8 cellular contexts compared by ENCODE assay signal in the genomic region with DNA sequence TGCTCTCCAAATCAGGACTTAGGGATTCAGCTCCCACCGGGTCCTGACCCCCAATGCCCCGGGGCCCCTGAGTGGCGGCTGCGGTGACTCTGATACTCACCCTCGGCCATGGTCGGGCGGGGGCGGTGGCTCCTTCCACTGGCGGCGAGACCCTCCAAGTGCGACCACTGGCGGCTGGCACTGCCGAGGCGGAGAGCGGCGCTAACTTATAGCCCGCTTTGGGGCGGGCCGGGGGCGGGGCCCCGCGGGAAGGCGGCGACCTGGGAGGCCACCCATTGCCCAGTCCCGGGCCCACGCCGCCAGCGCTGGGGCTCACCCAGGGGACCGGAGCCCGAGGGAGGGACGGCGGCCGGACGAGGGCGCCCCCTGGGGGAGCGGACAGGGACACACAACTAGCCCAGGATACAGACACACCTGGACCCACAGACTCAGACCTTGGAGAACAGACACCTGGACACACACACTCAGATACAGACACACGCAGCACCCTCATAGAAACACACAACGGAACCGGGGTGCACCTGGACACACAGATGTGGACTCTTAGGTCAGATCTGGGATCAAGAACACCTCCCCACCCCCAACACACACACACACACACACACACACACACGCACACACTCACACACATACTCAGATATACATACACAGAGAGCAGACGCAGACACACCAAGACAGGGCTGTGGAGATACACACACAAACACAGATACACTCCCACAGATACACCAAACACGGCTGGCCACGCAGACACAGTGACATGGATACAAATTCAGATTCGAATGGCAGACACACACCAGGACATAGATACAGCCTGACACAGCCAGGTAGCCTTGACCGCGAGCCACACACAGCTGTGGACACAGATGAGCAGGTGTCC. TPM values are rescaled to one million over a fixed set of nuclear protein-coding genes. Genes with fewer than 3 reads are reported as not detected.
A peak's percentile ranks its signal among the peaks of the same experiment; 100 is the strongest.
DNase-seq lines count a peak whose midpoint lies in the region; ATAC-seq and TF ChIP-seq lines count a peak whose summit lies in the region.

A gene (minus strand): TSS at position 182 of the 877 bp plus-strand sequence. CDS start 72 bp downstream, at position 110.

- H3K36me3 ChIP-seq in CD4-positive, CD25-positive, alpha-beta regulatory T cell (ENCODE audit: control insufficient read depth, insufficient read depth, low read length): no peaks in the 10 kb centered on the region
- no peaks in the 10 kb centered on the region for H3K36me3 ChIP-seq in breast epithelium

- H3K4me3 ChIP-seq in CD4-positive, CD25-positive, alpha-beta regulatory T cell (ENCODE audit: low read depth, low read length): no peak within 1 kb of the TSS
- peak within 1 kb of the TSS; percentile 39 to 60 (median 40) for H3K4me3 ChIP-seq in breast epithelium

- peak in 2 of 3 donors; percentile 18 to 43 for DNase-seq in CD4-positive, CD25-positive, alpha-beta regulatory T cell
- DNase-seq in LHCN-M2 (ENCODE audit: low read depth) (peak; percentile 46), T-helper 17 cell (peak; percentile 18 to 39 (median 22)), breast epithelium (ENCODE audit: low spot score in 2 of 2) (no peak), iPS-NIHi7 (ENCODE audit: extremely low spot score) (peak; percentile 81), KG1 (lab: John Stamatoyannopoulos, UW) (no peak)
- peak; percentile 5 to 30 for DNase-seq in stimulated activated CD4-positive, alpha-beta T cell treated with anti-CD3 and anti-CD28 coated beads, Interleukin-12 subunit alpha, Interleukin-12 subunit beta, amount 100 ng/mL, for 24 hours (ENCODE audit: low read depth in 2 of 2)

- H3K27ac ChIP-seq in CD4-positive, CD25-positive, alpha-beta regulatory T cell (ENCODE audit: insufficient read depth, low read length, poor library complexity, severe bottlenecking): no peak within 1 kb of the TSS
- H3K27ac ChIP-seq in breast epithelium: peak within 1 kb of the TSS in 1 of 2 donors; percentile 0

- peaks cover 3% of the 10 kb centered on the region for H3K27me3 ChIP-seq in CD4-positive, CD25-positive, alpha-beta regulatory T cell (ENCODE audit: control insufficient read depth, insufficient read depth, low read length)
- H3K27me3 ChIP-seq in breast epithelium: no peaks in the 10 kb centered on the region

- no peaks in the 10 kb centered on the region for H3K9me3 Mint-ChIP-seq in CD4-positive, CD25-positive, alpha-beta regulatory T cell

- H3K9me3 ChIP-seq in CD4-positive, CD25-positive, alpha-beta regulatory T cell (ENCODE audit: control insufficient read depth in 2 of 2, low read length in 2 of 2): no peaks in the 10 kb centered on the region
- H3K9me3 ChIP-seq in T-helper 17 cell (ENCODE audit: control insufficient read depth, low read length, poor library complexity, severe bottlenecking) (no peaks in the 10 kb centered on the region), breast epithelium (no peaks in the 10 kb centered on the region)

- intact Hi-C loops in breast epithelium (cut with DNase I; ENCODE audit: low total_unique reads): no loop called here

- TF ChIP-seq POLR2A in breast epithelium (IDR thresholded peaks at IDR 0.05): no peak

- peaks cover 0 to 10% (median under 1%) of the 10 kb centered on the region in 4 donors for H3K4me1 Mint-ChIP-seq in CD4-positive, CD25-positive, alpha-beta regulatory T cell
- H3K4me1 Mint-ChIP-seq in T-helper 17 cell: peaks cover 15% of the 10 kb centered on the region

- H3K4me1 ChIP-seq in CD4-positive, CD25-positive, alpha-beta regulatory T cell (ENCODE audit: control insufficient read depth, insufficient read depth, low read length, poor library complexity, severe bottlenecking): no peaks in the 10 kb centered on the region
- H3K4me1 ChIP-seq in breast epithelium: peaks cover 0 to 6% of the 10 kb centered on the region in 2 donors

- peaks cover 22% of the 10 kb centered on the region for H3K27me3 Mint-ChIP-seq in CD4-positive, CD25-positive, alpha-beta regulatory T cell
- H3K27me3 Mint-ChIP-seq in T-helper 17 cell: peaks cover 31% of the 10 kb centered on the region

- H3K36me3 Mint-ChIP-seq in CD4-positive, CD25-positive, alpha-beta regulatory T cell: no peaks in the 10 kb centered on the region
- H3K36me3 Mint-ChIP-seq in T-helper 17 cell (ENCODE audit: low read depth): no peaks in the 10 kb centered on the region

- peak; percentile 54 to 88 (median 71) for TF ChIP-seq CTCF in breast epithelium (IDR thresholded peaks at IDR 0.05)

- H3K27ac Mint-ChIP-seq in CD4-positive, CD25-positive, alpha-beta regulatory T cell: peak within 1 kb of the TSS in 1 of 3 donors; percentile 69
- peak within 1 kb of the TSS; percentile 29 for H3K27ac Mint-ChIP-seq in T-helper 17 cell

- no peak within 1 kb of the TSS for H3K4me3 Mint-ChIP-seq in CD4-positive, CD25-positive, alpha-beta regulatory T cell
- peak within 1 kb of the TSS; percentile 3 for H3K4me3 Mint-ChIP-seq in T-helper 17 cell

- peak; percentile 44 to 57 for ATAC-seq in CD4-positive, CD25-positive, alpha-beta regulatory T cell (ENCODE audit: low read depth in 2 of 2)
- ATAC-seq in GM19468 (IDR thresholded peaks at IDR 0.05; ENCODE audit: extremely low read depth, unreplicated experiment) (peak; percentile 44), T-helper 17 cell (peak; percentile 81)

RNA-seq across cellular contexts. Expression of the gene that starts here (rescaled TPM):
- not detected for total RNA-seq in CD4-positive, CD25-positive, alpha-beta regulatory T cell
- polyA plus RNA-seq in CD4-positive, CD25-positive, alpha-beta regulatory T cell: under 1 TPM in 1 of 4 donors, not detected in 3; 0.13 TPM
- total RNA-seq in LHCN-M2 (2014; rRNA removed) (6.3 and 7.4 TPM in 2 replicates), T-helper 17 cell (under 1 TPM; 0.37 to 0.76 TPM), breast epithelium (10 to 100 TPM; 10.7 to 44.9 (median 15.2) TPM)
- polyA plus RNA-seq in LHCN-M2 (2012): 21.7 TPM

Comparison
In these comparisons a context has a peak if more than half of its experiments do, and no peak if none do; other contexts are left out.
1. Peak in DNase-seq and ATAC-seq in CD4-positive, CD25-positive, alpha-beta regulatory T cell; RNA of the gene not detected or under 1 TPM.
2. Peak in DNase-seq and ATAC-seq in T-helper 17 cell; RNA of the gene not detected or under 1 TPM.
3. DNase-seq: peak in LHCN-M2 (single experiment), iPS-NIHi7 (single experiment) and stimulated activated CD4-positive, alpha-beta T cell treated with anti-CD3 and anti-CD28 coated beads, Interleukin-12 subunit alpha, Interleukin-12 subunit beta, amount 100 ng/mL, for 24 hours (2 of 2); none in breast epithelium (0 of 2) and KG1 (single experiment).
4. Peak in every context shown above with its lines, with median percentiles within 50 percentile points of each other: ATAC-seq.